1 cellular context compared by ENCODE assay signal in genomic region chr3:50295553-50296166, GRCh38.
TF ChIP-seq lines count a peak whose summit lies in the region.

No MANE protein-coding gene starts in this region.

TF ChIP-seq in WTC11, 78 proteins besides CTCF, POLR2A, EP300 and RAD21 (continued from another document):
- TF ChIP-seq ZMAT4 (CRISPR knock-in tag; IDR thresholded peaks at IDR 0.05) (no peak), NFE2L1 (CRISPR knock-in tag; IDR thresholded peaks at IDR 0.05) (no peak), ZSCAN18 (CRISPR knock-in tag; IDR thresholded peaks at IDR 0.05) (no peak), GTF2I (CRISPR knock-in tag; conservative IDR thresholded peaks at IDR 0.05) (no peak), FOXJ3 (CRISPR knock-in tag; IDR thresholded peaks at IDR 0.05; ENCODE audit: borderline replicate concordance) (no peak), ZNF416 (CRISPR knock-in tag; IDR thresholded peaks at IDR 0.05) (no peak), ELF4 (CRISPR knock-in tag; IDR thresholded peaks at IDR 0.05; ENCODE audit: low read depth) (no peak), TCF7 (CRISPR knock-in tag; IDR thresholded peaks at IDR 0.05; ENCODE audit: low read depth) (no peak), ZBTB43 (CRISPR knock-in tag; IDR thresholded peaks at IDR 0.05) (no peak), EMX1 (CRISPR knock-in tag; IDR thresholded peaks at IDR 0.05) (no peak), SMAD4 (CRISPR knock-in tag; IDR thresholded peaks at IDR 0.05) (no peak), ETV6 (CRISPR knock-in tag; IDR thresholded peaks at IDR 0.05) (no peak), IRF2 (CRISPR knock-in tag; IDR thresholded peaks at IDR 0.05; ENCODE audit: borderline replicate concordance, low read depth) (no peak), TP53 (CRISPR knock-in tag; IDR thresholded peaks at IDR 0.05) (no peak), ATF3 (CRISPR knock-in tag; conservative IDR thresholded peaks at IDR 0.05) (no peak)
